In genomic region chr18:5512191-5512590, GRCh38 we compare ENCODE assay signal across 22 cellular contexts.
"Had no signal": no experiment of that assay in that cellular context is flagged by ENCODE, and none has a peak within 500 bp of the region (broad histone marks: within the 10 kb centered on the region; RNA-seq: fewer than 3 reads in every experiment).

No MANE protein-coding gene starts in this region.

- H3K4me3 ChIP-seq: dorsolateral prefrontal cortex, heart right ventricle, left ventricle myocardium inferior, lower lobe of right lung, pancreas, right lobe of liver, tibial artery, upper lobe of right lung had no signal

- H3K36me3 ChIP-seq: heart right ventricle, left ventricle myocardium inferior, lower lobe of right lung, pancreas, right lobe of liver, tibial artery, upper lobe of right lung had no signal

- H3K9me3 ChIP-seq: heart right ventricle, left ventricle myocardium inferior, lower lobe of right lung, pancreas, right lobe of liver, tibial artery, upper lobe of right lung had no signal

- DNase-seq: cortex of kidney; dorsolateral prefrontal cortex; effector CD8-positive, alpha-beta T cell; foreskin melanocyte; heart right ventricle; hypothalamus; islet precursor cell; left ventricle myocardium inferior; lower lobe of right lung; midbrain; occipital lobe; pancreas; right lobe of liver; stimulated activated CD4-positive, alpha-beta T cell treated with anti-CD3 and anti-CD28 coated beads, Interleukin-4, amount 100 ng/mL, for 1 hour; stimulated activated CD8-positive, alpha-beta memory T cell treated with anti-CD3 and anti-CD28 coated beads, Interleukin-4, amount 100 ng/mL, for 48 hours; tibial artery; upper lobe of right lung had no signal

- H3K27ac Mint-ChIP-seq: memory B cell; natural killer cell treated with Interleukin-12 subunit alpha and Interleukin-12 subunit beta and Interleukin-15 and Interleukin-18, amount 100 ng/mL, for 72 hours; progenitor cell of endocrine pancreas; stimulated activated memory B cell treated with anti-CD40 and anti-IgM and Interleukin-4, amounts not matched to agents 10 μg/mL and 1 μg/mL and 100 μg/mL, for 72 hours; stimulated activated naive CD8-positive, alpha-beta T cell treated with anti-CD3 and anti-CD28 coated beads, Interleukin-15, Interleukin-2, amounts not matched to agents 100 ng/mL and 50 ng/mL, for 24 hours had no signal

- H3K4me1 ChIP-seq: right lobe of liver, tibial artery had no signal

- ATAC-seq: heart right ventricle; natural killer cell treated with Interleukin-12 subunit alpha and Interleukin-12 subunit beta and Interleukin-15 and Interleukin-18, amount 100 ng/mL, for 72 hours; pancreas; stimulated activated memory B cell treated with anti-CD40 and anti-IgM and Interleukin-4, amounts not matched to agents 10 μg/mL and 1 μg/mL and 100 μg/mL, for 72 hours had no signal

- H3K27ac ChIP-seq: left ventricle myocardium inferior, lower lobe of right lung, pancreas, right lobe of liver, tibial artery, upper lobe of right lung had no signal

- H3K27me3 ChIP-seq: dorsolateral prefrontal cortex, heart right ventricle, pancreas, right lobe of liver, tibial artery, upper lobe of right lung had no signal

- H3K4me3 Mint-ChIP-seq: memory B cell; natural killer cell treated with Interleukin-12 subunit alpha and Interleukin-12 subunit beta and Interleukin-15 and Interleukin-18, amount 100 ng/mL, for 72 hours; stimulated activated memory B cell treated with anti-CD40 and anti-IgM and Interleukin-4, amounts not matched to agents 10 μg/mL and 1 μg/mL and 100 μg/mL, for 72 hours; stimulated activated naive CD8-positive, alpha-beta T cell treated with anti-CD3 and anti-CD28 coated beads, Interleukin-15, Interleukin-2, amounts not matched to agents 100 ng/mL and 50 ng/mL, for 24 hours had no signal

- H3K27me3 Mint-ChIP-seq: progenitor cell of endocrine pancreas had no signal

- H3K36me3 Mint-ChIP-seq: memory B cell; natural killer cell treated with Interleukin-12 subunit alpha and Interleukin-12 subunit beta and Interleukin-15 and Interleukin-18, amount 100 ng/mL, for 72 hours; stimulated activated memory B cell treated with anti-CD40 and anti-IgM and Interleukin-4, amounts not matched to agents 10 μg/mL and 1 μg/mL and 100 μg/mL, for 72 hours had no signal
